In the genomic region with DNA sequence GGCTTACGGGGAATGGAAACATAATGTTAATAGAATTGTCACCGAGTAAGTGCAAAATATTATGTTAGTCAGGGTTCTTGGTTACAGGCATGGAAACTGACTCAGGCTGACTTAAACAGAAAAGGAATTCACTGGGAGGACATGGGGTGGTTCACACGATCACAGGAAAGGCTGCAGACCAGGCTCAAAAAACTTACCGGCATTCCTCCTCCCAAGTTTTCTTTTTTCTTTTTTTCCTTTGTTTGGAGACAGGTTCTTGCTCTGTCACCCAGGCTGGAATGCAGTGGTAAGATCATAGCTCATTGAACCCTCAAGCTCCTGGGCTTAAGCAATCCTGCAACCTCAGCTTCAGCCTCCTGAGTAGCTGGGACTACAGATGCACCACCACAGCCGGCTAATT, we compare ENCODE assay signal across 26 cellular contexts. TPM values are rescaled to one million over a fixed set of nuclear protein-coding genes. Genes with fewer than 3 reads are reported as not detected.
DNase-seq lines count a peak whose midpoint lies in the region; ATAC-seq and TF ChIP-seq lines count a peak whose summit lies in the region.
"Had no signal": no experiment of that assay in that cellular context is flagged by ENCODE, and none has a peak within 500 bp of the region (broad histone marks: within the 10 kb centered on the region; RNA-seq: fewer than 3 reads in every experiment).

No MANE protein-coding gene starts in this region.

- H3K9me3 ChIP-seq in mesenchymal stem cell (ENCODE audit: control insufficient read depth, low read length) = no peaks in the 10 kb centered on the region
- H3K9me3 ChIP-seq in stomach = no peaks in the 10 kb centered on the region
- H3K9me3 ChIP-seq: mucosa of descending colon, tibial artery had no signal

- H3K18ac ChIP-seq in mesenchymal stem cell (ENCODE audit: low read depth in 1 of 2, low read length in 2 of 2) = no peak overlapping the region

- H3K9me3 Mint-ChIP-seq in chondrocyte (ENCODE audit: low read depth) = no peaks in the 10 kb centered on the region
- no peaks in the 10 kb centered on the region for H3K9me3 Mint-ChIP-seq in activated T-cell treated with anti-CD3 and anti-CD28 coated beads, Interleukin-2, amount 50 U/mL, for 72 hours
- H3K9me3 Mint-ChIP-seq: activated CD4-positive, alpha-beta memory T cell treated with anti-CD3 and anti-CD28 coated beads for 36 hours; effector memory CD8-positive, alpha-beta T cell had no signal

- no peak overlapping the region for H2BK120ac ChIP-seq in mesenchymal stem cell (ENCODE audit: low read depth, low read length)

- no peak overlapping the region for H3K4me3 ChIP-seq in BJ (ENCODE audit: low read depth, low read length)
- H3K4me3 ChIP-seq in mesenchymal stem cell (ENCODE audit: insufficient read depth in 1 of 2, low read depth in 1 of 2, low read length in 2 of 2) = no peak overlapping the region
- no peak overlapping the region for H3K4me3 ChIP-seq in stomach
- H3K4me3 ChIP-seq: mucosa of descending colon, tibial artery had no signal

- H2BK12ac ChIP-seq in mesenchymal stem cell (ENCODE audit: low read length in 2 of 2) = no peak overlapping the region

- no peaks in the 10 kb centered on the region for H3K36me3 Mint-ChIP-seq in chondrocyte (ENCODE audit: low read depth)
- no peaks in the 10 kb centered on the region for H3K36me3 Mint-ChIP-seq in activated T-cell treated with anti-CD3 and anti-CD28 coated beads, Interleukin-2, amount 50 U/mL, for 72 hours (ENCODE audit: insufficient read depth in 2 of 2)
- H3K36me3 Mint-ChIP-seq: activated CD4-positive, alpha-beta memory T cell treated with anti-CD3 and anti-CD28 coated beads for 36 hours had no signal

- no peak overlapping the region for H3K14ac ChIP-seq in mesenchymal stem cell (ENCODE audit: low read length in 2 of 2)

- no peak for TF ChIP-seq EP300 in stomach (IDR thresholded peaks at IDR 0.05)

- H3K27ac Mint-ChIP-seq in chondrocyte (ENCODE audit: unreplicated experiment) = peak overlapping the region; percentile 27
- H3K27ac Mint-ChIP-seq in activated T-cell treated with anti-CD3 and anti-CD28 coated beads, Interleukin-2, amount 50 U/mL, for 72 hours = no peak overlapping the region
- H3K27ac Mint-ChIP-seq: activated CD4-positive, alpha-beta memory T cell treated with anti-CD3 and anti-CD28 coated beads for 36 hours; effector memory CD8-positive, alpha-beta T cell; progenitor cell of endocrine pancreas had no signal

- no peak overlapping the region for H3K4me2 ChIP-seq in mesenchymal stem cell (ENCODE audit: low read length, poor library complexity, severe bottlenecking)

- no peak overlapping the region for H3K4me3 Mint-ChIP-seq in chondrocyte (ENCODE audit: unreplicated experiment)
- H3K4me3 Mint-ChIP-seq in activated T-cell treated with anti-CD3 and anti-CD28 coated beads, Interleukin-2, amount 50 U/mL, for 72 hours = no peak overlapping the region
- H3K4me3 Mint-ChIP-seq: activated CD4-positive, alpha-beta memory T cell treated with anti-CD3 and anti-CD28 coated beads for 36 hours; effector memory CD8-positive, alpha-beta T cell had no signal

- POLR2A ChIA-PET in BJ (lab: Charles Lee) = no interaction called here

- intact Hi-C loops in left colon (cut with DNase I, micrococcal nuclease) = no loop called here
- intact Hi-C loops in stomach (cut with DNase I; ENCODE audit: low total_unique reads) = no loop called here

- no peak for TF ChIP-seq CTCF in BJ (IDR thresholded peaks at IDR 0.05; ENCODE audit: insufficient read depth, low read depth, low read length)
- no peak for TF ChIP-seq CTCF in chondrocyte (IDR thresholded peaks at IDR 0.05)
- no peak for TF ChIP-seq CTCF in stomach (IDR thresholded peaks at IDR 0.05)

- DNase-seq in BJ (ENCODE audit: low read depth) (peak; percentile 19), LHCN-M2 (ENCODE audit: low read depth) (peak; percentile 23), chondrocyte (ENCODE audit: low spot score) (no peak), mesenchymal stem cell (peak; percentile 37), left colon (no peak), stomach (no peak)
- DNase-seq in activated T-cell treated with anti-CD3 and anti-CD28 coated beads, Interleukin-2, amount 50 U/mL, for 72 hours = no peak
- DNase-seq: activated CD4-positive, alpha-beta memory T cell treated with anti-CD3 and anti-CD28 coated beads for 36 hours; activated naive CD4-positive, alpha-beta T cell; activated T-cell treated with anti-CD3 and anti-CD28 coated beads for 4 hours; aorta; DND-41; effector memory CD8-positive, alpha-beta T cell; glutamatergic neuron; KG1; left ventricle myocardium superior; mucosa of descending colon; NCI-H2029; small intestine; stimulated activated CD4-positive, alpha-beta T cell treated with anti-CD3 and anti-CD28 coated beads, Interleukin-2, amount 100 ng/mL, for 48 hours; stimulated activated naive CD8-positive, alpha-beta T cell treated with anti-CD3 and anti-CD28 coated beads, Interleukin-15, Interleukin-2, amounts not matched to agents 100 U/mL and 50 U/mL, for 24 hours; T-helper 2 cell; tibial artery had no signal

- no peaks in the 10 kb centered on the region for H3K79me1 ChIP-seq in mesenchymal stem cell (replicated peaks; ENCODE audit: low read length, poor library complexity, severe bottlenecking)

- no peaks in the 10 kb centered on the region for H3K36me3 ChIP-seq in BJ (ENCODE audit: control insufficient read depth, insufficient read depth, low read length)
- H3K36me3 ChIP-seq in mesenchymal stem cell (ENCODE audit: control insufficient read depth in 1 of 2, insufficient read depth in 2 of 2, low read depth in 1 of 2, low read length in 2 of 2) = no peaks in the 10 kb centered on the region
- H3K36me3 ChIP-seq in stomach = no peaks in the 10 kb centered on the region
- H3K36me3 ChIP-seq: tibial artery had no signal

- no peak for TF ChIP-seq POLR2A in stomach (IDR thresholded peaks at IDR 0.05)

- H3K27me3 ChIP-seq in BJ (ENCODE audit: control insufficient read depth, insufficient read depth, low read length) (no peaks in the 10 kb centered on the region), mesenchymal stem cell (ENCODE audit: control insufficient read depth in 1 of 2, insufficient read depth in 1 of 2, low read length in 2 of 2) (no peaks in the 10 kb centered on the region), stomach (no peaks in the 10 kb centered on the region)
- H3K27me3 ChIP-seq: tibial artery had no signal

- peaks cover 17% of the 10 kb centered on the region for H3K4me1 Mint-ChIP-seq in chondrocyte (ENCODE audit: low read depth)
- peaks cover 8% of the 10 kb centered on the region for H3K4me1 Mint-ChIP-seq in activated T-cell treated with anti-CD3 and anti-CD28 coated beads, Interleukin-2, amount 50 U/mL, for 72 hours (ENCODE audit: low read depth)

- no peak overlapping the region for H4K91ac ChIP-seq in mesenchymal stem cell (ENCODE audit: low read length)

- CTCF ChIA-PET in BJ (lab: Yijun Ruan, JAX) = interaction anchor here (0.6 kb wide), 1 partner anchor 27 kb away, joined by 3 read pairs; no protein-coding TSS in a partner anchor

- H4K8ac ChIP-seq in mesenchymal stem cell (ENCODE audit: low read length) = no peak overlapping the region

- no peak overlapping the region for H3K23ac ChIP-seq in mesenchymal stem cell (ENCODE audit: low read length in 2 of 2)

- H2AFZ ChIP-seq in mesenchymal stem cell (ENCODE audit: low read depth, low read length) = no peak overlapping the region

- no peak overlapping the region for H2BK15ac ChIP-seq in mesenchymal stem cell (ENCODE audit: low read depth, poor library complexity, severe bottlenecking)

- H3K27ac ChIP-seq in mesenchymal stem cell (ENCODE audit: low read length, poor library complexity, severe bottlenecking) = no peak overlapping the region
- no peak overlapping the region for H3K27ac ChIP-seq in stomach
- H3K27ac ChIP-seq: tibial artery had no signal

- ATAC-seq in left colon (no peak), GM21515 (IDR thresholded peaks at IDR 0.05; ENCODE audit: unreplicated experiment) (no peak)
- no peak for ATAC-seq in activated T-cell treated with anti-CD3 and anti-CD28 coated beads, Interleukin-2, amount 50 U/mL, for 72 hours (replicated peaks in 1 of 2)
- ATAC-seq: effector memory CD8-positive, alpha-beta T cell; left ventricle myocardium superior; mucosa of descending colon; Panc1; stimulated activated naive CD8-positive, alpha-beta T cell treated with anti-CD3 and anti-CD28 coated beads, Interleukin-15, Interleukin-2, amounts not matched to agents 100 U/mL and 50 U/mL, for 24 hours had no signal

- peaks cover 2% of the 10 kb centered on the region for H3K4me1 ChIP-seq in mesenchymal stem cell (ENCODE audit: control insufficient read depth, insufficient read depth, low read depth, low read length)
- H3K4me1 ChIP-seq in stomach = no peaks in the 10 kb centered on the region
- H3K4me1 ChIP-seq: tibial artery had no signal

- no peaks in the 10 kb centered on the region for H3K27me3 Mint-ChIP-seq in chondrocyte (ENCODE audit: low read depth)
- H3K27me3 Mint-ChIP-seq in activated T-cell treated with anti-CD3 and anti-CD28 coated beads, Interleukin-2, amount 50 U/mL, for 72 hours (ENCODE audit: low read depth) = no peaks in the 10 kb centered on the region
- H3K27me3 Mint-ChIP-seq: activated CD4-positive, alpha-beta memory T cell treated with anti-CD3 and anti-CD28 coated beads for 36 hours; progenitor cell of endocrine pancreas had no signal

- H2AK5ac ChIP-seq in mesenchymal stem cell (ENCODE audit: low read length, severe bottlenecking) = no peak overlapping the region

- no peak overlapping the region for H3K9ac ChIP-seq in mesenchymal stem cell (ENCODE audit: low read length)

- WGBS in mesenchymal stem cell = 84% methylated on average over 5 of the region's 5 CpGs
- WGBS in stomach, 5 donors = 80 to 88% (median 82%) methylated on average over 5 of the region's 5 CpGs

- H2BK5ac ChIP-seq in mesenchymal stem cell (ENCODE audit: low read depth, low read length, poor library complexity, severe bottlenecking) = no peak overlapping the region

- H3K4ac ChIP-seq in mesenchymal stem cell (ENCODE audit: low read depth in 1 of 2, low read length in 2 of 2) = no peak overlapping the region

RNA-seq across cellular contexts. Expression of a gene that starts 11.9 kb away (rescaled TPM):
- 182 and 184 TPM in 2 replicates for polyA plus RNA-seq in BJ (2011; rRNA removed)
- 40.9 and 61.5 TPM in 2 replicates for polyA minus RNA-seq in BJ (2011; rRNA and poly(A)+ RNA removed)
- 65.1 and 74.4 TPM in 2 replicates for total RNA-seq in LHCN-M2 (2014; rRNA removed)
- 152 TPM for polyA plus RNA-seq in LHCN-M2 (2012)
- total RNA-seq in chondrocyte = 70.0 to 88.1 TPM (median 72.1 TPM) in 3 replicates
- 105 TPM for polyA plus RNA-seq in mesenchymal stem cell (2013, experiment 1 of 2)
- 102 TPM for polyA plus RNA-seq in mesenchymal stem cell (2013, experiment 2 of 2)
- 10 to 100 TPM; 73.1 to 83.5 TPM for total RNA-seq in left colon
- 100 to 1,000 TPM; 116 to 125 TPM for total RNA-seq in activated T-cell treated with anti-CD3 and anti-CD28 coated beads, Interleukin-2, amount 50 U/mL, for 72 hours
- total RNA-seq in stomach = 10 to 100 TPM in 4 of 5 donors, 1 to 10 TPM in 1; 6.1 to 47.4 (median 17.9) TPM
- polyA plus RNA-seq in stomach = 10 to 100 TPM; 38.8 to 65.7 (median 63.7) TPM

RNA-seq across cellular contexts. Expression of a gene that starts 13.7 kb away (rescaled TPM):
- polyA plus RNA-seq in BJ (2011; rRNA removed) = 28.1 and 73.3 TPM in 2 replicates
- polyA minus RNA-seq in BJ (2011; rRNA and poly(A)+ RNA removed) = 11.5 and 11.6 TPM in 2 replicates
- total RNA-seq in LHCN-M2 (2014; rRNA removed) = 89.0 and 107 TPM in 2 replicates
- 33.4 TPM for polyA plus RNA-seq in LHCN-M2 (2012)
- 41.4 to 44.4 TPM (median 42.0 TPM) in 3 replicates for total RNA-seq in chondrocyte
- 55.9 TPM for polyA plus RNA-seq in mesenchymal stem cell (2013, experiment 1 of 2)
- 61.3 TPM for polyA plus RNA-seq in mesenchymal stem cell (2013, experiment 2 of 2)
- 10 to 100 TPM; 58.2 to 65.1 TPM for total RNA-seq in left colon
- 10 to 100 TPM; 54.2 to 68.3 TPM for total RNA-seq in activated T-cell treated with anti-CD3 and anti-CD28 coated beads, Interleukin-2, amount 50 U/mL, for 72 hours
- total RNA-seq in stomach = 10 to 100 TPM in 3 of 5 donors, 1 to 10 TPM in 2; 3.5 to 90.1 (median 13.5) TPM
- polyA plus RNA-seq in stomach = 10 to 100 TPM; 27.8 to 44.8 (median 34.5) TPM

Comparison
In these comparisons a context has a peak if more than half of its experiments do, and no peak if none do; other contexts are left out.
1. DNase-seq: peak in BJ (single experiment), LHCN-M2 (single experiment) and mesenchymal stem cell (single experiment); none in chondrocyte (single experiment), left colon (0 of 2), activated T-cell treated with anti-CD3 and anti-CD28 coated beads, Interleukin-2, amount 50 U/mL, for 72 hours (0 of 2) and stomach (single experiment).